ENCODE assay signal across 17 cellular contexts in the genomic region with DNA sequence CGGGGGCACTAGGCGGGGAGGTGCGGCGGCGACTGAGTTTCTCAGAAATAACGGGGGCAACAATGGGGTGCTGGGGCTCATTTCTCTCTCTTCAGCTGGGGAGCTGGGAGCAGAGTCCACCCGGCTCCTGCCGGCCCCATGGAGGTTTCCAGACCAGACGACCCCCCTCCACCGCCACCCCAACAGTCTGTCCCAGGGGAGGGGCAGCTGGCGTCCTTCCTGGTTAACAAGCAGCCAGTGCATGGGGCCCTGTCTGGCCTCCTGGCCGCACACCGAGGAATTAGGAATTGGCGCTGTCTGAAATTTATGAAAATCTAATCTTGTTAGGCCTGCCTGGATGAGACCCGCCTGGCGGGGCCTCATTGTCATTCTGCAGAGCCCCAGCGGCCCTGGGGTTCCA. TPM values are rescaled to one million over a fixed set of nuclear protein-coding genes. Genes with fewer than 3 reads are reported as not detected.
"Had no signal": no experiment of that assay in that cellular context is flagged by ENCODE, and none has a peak within 500 bp of the region (broad histone marks: within the 10 kb centered on the region; RNA-seq: fewer than 3 reads in every experiment).

No MANE protein-coding gene starts in this region.

- H3K27me3 ChIP-seq: adrenal gland, ovary, testis had no signal

- H3K27ac ChIP-seq: adrenal gland, ovary, testis had no signal

- DNase-seq: activated CD4-positive, alpha-beta T cell treated with anti-CD3 and anti-CD28 coated beads, Interleukin-2, amount 10 ng/mL, durations not matched to agents 7 days and 5 days; activated CD4-positive, CD25-positive, alpha-beta regulatory T cell; activated naive CD4-positive, alpha-beta T cell treated with anti-CD3 and anti-CD28 coated beads, Interleukin-2, amount 50 U/mL, for 16 hours; activated T-cell treated with anti-CD3 and anti-CD28 coated beads for 4 hours; adrenal gland; central memory CD4-positive, alpha-beta T cell; dermis blood vessel endothelial cell; hippocampal formation; kidney glomerular epithelial cell; midbrain; stimulated activated CD4-positive, alpha-beta T cell treated with anti-CD3 and anti-CD28 coated beads, Interleukin-15, amount 100 ng/mL, for 24 hours; stimulated activated CD4-positive, alpha-beta T cell treated with anti-CD3 and anti-CD28 coated beads, Interleukin-4, amount 100 ng/mL, for 24 hours; T-helper 17 cell; testis had no signal

- H3K36me3 ChIP-seq: adrenal gland, ovary had no signal

- ATAC-seq: natural killer cell treated with Interleukin-12 subunit alpha and Interleukin-12 subunit beta and Interleukin-15 and Interleukin-18, amount 100 ng/mL, for 72 hours; T-helper 17 cell had no signal

- H3K4me3 ChIP-seq: adrenal gland, lung, ovary, testis had no signal

- H3K4me1 ChIP-seq: testis had no signal

- H3K9me3 ChIP-seq: adrenal gland, ovary, testis had no signal

RNA-seq across cellular contexts. Expression of a gene that starts 47.2 kb away (rescaled TPM):
- total RNA-seq: dermis blood vessel endothelial cell had no signal
